10 cellular contexts compared by ENCODE assay signal in genomic region chr7:50781371-50781770, GRCh38. TPM values are rescaled to one million over a fixed set of nuclear protein-coding genes. Genes with fewer than 3 reads are reported as not detected.
A peak's percentile ranks its signal among the peaks of the same experiment; 100 is the strongest.
DNase-seq lines count a peak whose midpoint lies in the region; ATAC-seq and TF ChIP-seq lines count a peak whose summit lies in the region.
"Had no signal": no experiment of that assay in that cellular context is flagged by ENCODE, and none has a peak within 500 bp of the region (broad histone marks: within the 10 kb centered on the region; RNA-seq: fewer than 3 reads in every experiment).

No MANE protein-coding gene starts in this region.

- peak overlapping the region; percentile 70 for H3K4me3 Mint-ChIP-seq in activated T-helper 17 cell treated with anti-CD3 and anti-CD28 coated beads, Interleukin-2, amount 50 U/mL, for 72 hours

- no peak overlapping the region for H3K9ac ChIP-seq in iPS-20b (ENCODE audit: low read depth, low read length)

- H3K4me1 ChIP-seq in heart right ventricle (peaks cover 5 to 64% (median 36%) of the 10 kb centered on the region in 9 donors), right atrium auricular region (peaks cover 0 to 52% of the 10 kb centered on the region in 2 donors), iPS-20b (ENCODE audit: insufficient read depth, low read length) (peaks cover 21% of the 10 kb centered on the region; the same call in 1 of the 2 replicates)

- H3K27me3 ChIP-seq in heart right ventricle (peaks cover 0 to 6% (median 0%) of the 10 kb centered on the region in 7 donors), right atrium auricular region (no peaks in the 10 kb centered on the region), iPS-20b (ENCODE audit: insufficient read depth, low read length) (peaks cover 28% of the 10 kb centered on the region)

- H3K4me1 Mint-ChIP-seq in activated T-helper 17 cell treated with anti-CD3 and anti-CD28 coated beads, Interleukin-2, amount 50 U/mL, for 72 hours, result peaks cover 11% of the 10 kb centered on the region

- ATAC-seq in heart right ventricle, result peak in 6 of 8 donors; percentile 10 to 78 (median 46)
- peak; percentile 55 for ATAC-seq in activated T-helper 17 cell treated with anti-CD3 and anti-CD28 coated beads, Interleukin-2, amount 50 U/mL, for 72 hours (replicated peaks)

- H3K4me3 ChIP-seq in heart right ventricle (peak overlapping the region in 6 of 10 donors; percentile 14 to 65 (median 42)), right atrium auricular region (no peak overlapping the region), iPS-20b (ENCODE audit: low read length) (peak overlapping the region; percentile 61)

- H3K9me3 ChIP-seq in heart right ventricle (no peaks in the 10 kb centered on the region), right atrium auricular region (no peaks in the 10 kb centered on the region), iPS-20b (ENCODE audit: insufficient read depth, low read depth, low read length) (no peaks in the 10 kb centered on the region)
- H3K9me3 ChIP-seq: neutrophil had no signal

- peaks cover 19% of the 10 kb centered on the region for H3K27me3 Mint-ChIP-seq in activated T-helper 17 cell treated with anti-CD3 and anti-CD28 coated beads, Interleukin-2, amount 50 U/mL, for 72 hours

- no peak for TF ChIP-seq CTCF in heart right ventricle (IDR thresholded peaks at IDR 0.05)
- no peak for TF ChIP-seq CTCF in right atrium auricular region (IDR thresholded peaks at IDR 0.05)

- H3K36me3 ChIP-seq in heart right ventricle (peaks cover 0 to 7% (median 0%) of the 10 kb centered on the region in 9 donors), right atrium auricular region (no peaks in the 10 kb centered on the region), iPS-20b (ENCODE audit: insufficient read depth, low read depth, low read length) (peaks cover 10% of the 10 kb centered on the region)
- H3K36me3 ChIP-seq: neutrophil had no signal

- DNase-seq in heart right ventricle, result peak in 1 of 2 donors; percentile 24
- DNase-seq in right atrium auricular region (ENCODE audit: low spot score), result no peak
- DNase-seq in substantia nigra (lab: John Stamatoyannopoulos, UW), result peak in 2 of 49 donors; percentile 29 to 47
- no peak for DNase-seq in effector CD8-positive, alpha-beta T cell (lab: John Stamatoyannopoulos, UW)
- no peak for DNase-seq in amniotic stem cell (lab: John Stamatoyannopoulos, UW)
- DNase-seq in glomerular visceral epithelial cell (ENCODE audit: extremely low spot score), result no peak
- DNase-seq: NCI-H2029 had no signal

- peak overlapping the region; percentile 32 for H3K27ac Mint-ChIP-seq in activated T-helper 17 cell treated with anti-CD3 and anti-CD28 coated beads, Interleukin-2, amount 50 U/mL, for 72 hours

- 74 to 75% methylated on average over 18 of the region's 18 CpGs for WGBS in heart right ventricle, 2 donors

- H3K9me3 Mint-ChIP-seq in activated T-helper 17 cell treated with anti-CD3 and anti-CD28 coated beads, Interleukin-2, amount 50 U/mL, for 72 hours, result no peaks in the 10 kb centered on the region

- H3K27ac ChIP-seq in heart right ventricle (peak overlapping the region in 3 of 10 donors; percentile 12 to 55 (median 19)), right atrium auricular region (no peak overlapping the region), iPS-20b (ENCODE audit: low read length) (no peak overlapping the region), substantia nigra (ENCODE audit: low read depth, low read length, poor library complexity, severe bottlenecking) (peak overlapping the region; percentile 47)
- H3K27ac ChIP-seq: neutrophil had no signal

- intact Hi-C loops in heart right ventricle (cut with DNase I), result loop anchor here in 6 of 10 donors (5.0 to 10.0 kb wide), 5 partner anchors 283 to 363 kb away; no protein-coding TSS in a partner anchor

- H3K36me3 Mint-ChIP-seq in activated T-helper 17 cell treated with anti-CD3 and anti-CD28 coated beads, Interleukin-2, amount 50 U/mL, for 72 hours (ENCODE audit: low read depth), result no peaks in the 10 kb centered on the region

RNA-seq across cellular contexts. Expression of gene GRB10, which starts 1.3 kb away (rescaled TPM):
- total RNA-seq in heart right ventricle (10 to 100 TPM; 25.5 to 48.7 (median 31.5) TPM), right atrium auricular region (10 to 100 TPM; 36.5 to 39.0 TPM)
- polyA plus RNA-seq in heart right ventricle, result 10 to 100 TPM; 13.2 to 22.5 TPM
- total RNA-seq in activated T-helper 17 cell treated with anti-CD3 and anti-CD28 coated beads, Interleukin-2, amount 50 U/mL, for 72 hours, result 1 to 10 TPM; 1.1 to 1.7 TPM

Comparison
In these comparisons a context has a peak if more than half of its experiments do, and no peak if none do; other contexts are left out.
1. H3K4me3 ChIP-seq: peak in heart right ventricle (6 of 10) and iPS-20b (single experiment); none in right atrium auricular region (0 of 2).
2. RNA of gene GRB10, which starts 1.3 kb away (total RNA-seq): 36.5 to 39.0 TPM in right atrium auricular region and 25.5 to 48.7 TPM in heart right ventricle; 1.1 to 1.7 TPM in activated T-helper 17 cell treated with anti-CD3 and anti-CD28 coated beads, Interleukin-2, amount 50 U/mL, for 72 hours; every median in the first group is over 4 times any median in the second.